ENCODE assay signal across 1 cellular context in genomic region chr6:72081880-72082279, GRCh38.
TF ChIP-seq lines count a peak whose summit lies in the region.

No MANE protein-coding gene starts in this region.

TF ChIP-seq in GM23338, 12 proteins besides CTCF, POLR2A, EP300 and RAD21 (continued from another document):
- no peak for TF ChIP-seq ZNF462 (CRISPR knock-in tag; IDR thresholded peaks at IDR 0.05)
